In the genomic region with DNA sequence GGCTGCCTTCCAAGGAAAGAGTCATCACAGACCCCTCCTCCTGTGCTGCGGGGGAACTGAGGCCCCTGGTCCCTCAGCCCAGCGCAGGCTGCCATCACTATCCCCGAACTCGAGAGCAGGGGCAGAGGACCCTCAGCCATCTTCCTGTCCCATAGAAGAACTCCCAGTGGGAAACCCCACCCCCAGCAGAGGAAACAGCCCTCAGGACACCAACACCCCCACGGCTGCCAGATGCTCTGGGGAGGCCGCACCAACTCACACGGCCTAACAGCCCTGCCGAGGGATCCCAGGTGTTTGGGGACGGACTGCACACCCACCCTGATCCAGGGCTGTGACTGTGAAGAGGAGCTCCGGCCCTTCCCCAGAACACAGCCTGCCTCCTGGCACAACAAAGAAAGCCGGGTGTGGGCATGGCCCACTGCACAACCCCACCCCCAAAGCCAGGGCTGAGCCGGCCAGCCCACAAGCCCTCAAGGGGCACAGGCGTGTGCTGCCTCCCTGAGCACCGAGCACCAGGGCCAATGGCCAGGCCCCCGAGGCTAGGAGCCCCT, we compare ENCODE assay signal across 1 cellular context.
TF ChIP-seq lines count a peak whose summit lies in the region.

No MANE protein-coding gene starts in this region.

TF ChIP-seq in A549, 52 proteins besides CTCF, POLR2A, EP300 and RAD21:
- TF ChIP-seq ZFP36 (IDR thresholded peaks at IDR 0.05; ENCODE audit: borderline replicate concordance, partially characterized antibody) (no peak), HES2 (IDR thresholded peaks at IDR 0.05) (no peak), JUN (IDR thresholded peaks at IDR 0.05) (no peak), ZSCAN20 (CRISPR knock-in tag; IDR thresholded peaks at IDR 0.05) (no peak), SMC3 (IDR thresholded peaks at IDR 0.05) (no peak), RFX5 (IDR thresholded peaks at IDR 0.05) (no peak), TFCP2L1 (CRISPR knock-in tag; IDR thresholded peaks at IDR 0.05) (no peak), GATA3 (IDR thresholded peaks at IDR 0.05; ENCODE audit: borderline replicate concordance) (no peak), KDM5A (IDR thresholded peaks at IDR 0.05) (no peak), NR3C1 (IDR thresholded peaks at IDR 0.05) (no peak), PBX3 (IDR thresholded peaks at IDR 0.05) (no peak), EHMT2 (IDR thresholded peaks at IDR 0.05; ENCODE audit: low read depth) (no peak), MYC (IDR thresholded peaks at IDR 0.05; ENCODE audit: borderline replicate concordance, low read length) (no peak), CHD2 (IDR thresholded peaks at IDR 0.05; ENCODE audit: low read length, partially characterized antibody) (no peak), BHLHE40 (IDR thresholded peaks at IDR 0.05; ENCODE audit: low read depth, low read length) (no peak), HOXA7 (CRISPR knock-in tag; IDR thresholded peaks at IDR 0.05) (no peak), HEYL (CRISPR knock-in tag; IDR thresholded peaks at IDR 0.05) (no peak), NFE2L2 (conservative IDR thresholded peaks at IDR 0.05; ENCODE audit: low read length) (no peak)
- TF ChIP-seq, protein P1, sequence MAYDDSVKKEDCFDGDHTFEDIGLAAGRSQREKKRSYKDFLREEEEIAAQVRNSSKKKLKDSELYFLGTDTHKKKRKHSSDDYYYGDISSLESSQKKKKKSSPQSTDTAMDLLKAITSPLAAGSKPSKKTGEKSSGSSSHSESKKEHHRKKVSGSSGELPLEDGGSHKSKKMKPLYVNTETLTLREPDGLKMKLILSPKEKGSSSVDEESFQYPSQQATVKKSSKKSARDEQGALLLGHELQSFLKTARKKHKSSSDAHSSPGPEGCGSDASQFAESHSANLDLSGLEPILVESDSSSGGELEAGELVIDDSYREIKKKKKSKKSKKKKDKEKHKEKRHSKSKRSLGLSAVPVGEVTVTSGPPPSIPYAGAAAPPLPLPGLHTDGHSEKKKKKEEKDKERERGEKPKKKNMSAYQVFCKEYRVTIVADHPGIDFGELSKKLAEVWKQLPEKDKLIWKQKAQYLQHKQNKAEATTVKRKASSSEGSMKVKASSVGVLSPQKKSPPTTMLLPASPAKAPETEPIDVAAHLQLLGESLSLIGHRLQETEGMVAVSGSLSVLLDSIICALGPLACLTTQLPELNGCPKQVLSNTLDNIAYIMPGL (CRISPR knock-in tag; IDR thresholded peaks at IDR 0.05; ENCODE audit: borderline replicate concordance), result no peak
